ENCODE assay signal across 7 cellular contexts in genomic region chrX:138157850-138158249, GRCh38.
"Had no signal": no experiment of that assay in that cellular context is flagged by ENCODE, and none has a peak within 500 bp of the region (broad histone marks: within the 10 kb centered on the region; RNA-seq: fewer than 3 reads in every experiment).

No MANE protein-coding gene starts in this region.

- H3K27ac Mint-ChIP-seq: IgD-negative memory B cell had no signal

- DNase-seq: IMR-90, KBM-7 had no signal

- H3K27ac ChIP-seq: HL-60 had no signal

- H3K27me3 Mint-ChIP-seq: IgD-negative memory B cell had no signal

- ATAC-seq: HepG2, K562 had no signal

- FAIRE-seq: HepG2, HTR-8/SVneo, K562 had no signal

- H3K4me3 Mint-ChIP-seq: IgD-negative memory B cell had no signal

- H3K36me3 Mint-ChIP-seq: IgD-negative memory B cell had no signal

- H3K4me1 Mint-ChIP-seq: IgD-negative memory B cell had no signal

- H3K4me3 ChIP-seq: K562 had no signal
